In genomic region chr9:79053613-79054012, GRCh38 we compare ENCODE assay signal across 19 cellular contexts.
DNase-seq lines count a peak whose midpoint lies in the region; ATAC-seq, FAIRE-seq and TF ChIP-seq lines count a peak whose summit lies in the region.
"Had no signal": no experiment of that assay in that cellular context is flagged by ENCODE, and none has a peak within 500 bp of the region (broad histone marks: within the 10 kb centered on the region; RNA-seq: fewer than 3 reads in every experiment).

No MANE protein-coding gene starts in this region.

- no peaks in the 10 kb centered on the region for H3K9me3 Mint-ChIP-seq in activated T-helper 17 cell treated with anti-CD3 and anti-CD28 coated beads, Interleukin-2, amount 50 U/mL, for 72 hours
- H3K9me3 Mint-ChIP-seq: neural crest cell had no signal

- H3K27ac Mint-ChIP-seq in activated T-helper 17 cell treated with anti-CD3 and anti-CD28 coated beads, Interleukin-2, amount 50 U/mL, for 72 hours: no peak overlapping the region
- H3K27ac Mint-ChIP-seq: activated CD8-positive, alpha-beta memory T cell treated with anti-CD3 and anti-CD28 coated beads, Interleukin-2, amount 10 ng/mL, durations not matched to agents 7 days and 5 days; B cell had no signal

- no peak overlapping the region for H3K4me3 Mint-ChIP-seq in activated T-helper 17 cell treated with anti-CD3 and anti-CD28 coated beads, Interleukin-2, amount 50 U/mL, for 72 hours
- H3K4me3 Mint-ChIP-seq: activated CD8-positive, alpha-beta memory T cell treated with anti-CD3 and anti-CD28 coated beads, Interleukin-2, amount 10 ng/mL, durations not matched to agents 7 days and 5 days; B cell; neural crest cell had no signal

- TF ChIP-seq CTCF in colonic mucosa (IDR thresholded peaks at IDR 0.05): no peak

- no peaks in the 10 kb centered on the region for H3K4me1 Mint-ChIP-seq in activated T-helper 17 cell treated with anti-CD3 and anti-CD28 coated beads, Interleukin-2, amount 50 U/mL, for 72 hours
- H3K4me1 Mint-ChIP-seq: activated CD8-positive, alpha-beta memory T cell treated with anti-CD3 and anti-CD28 coated beads, Interleukin-2, amount 10 ng/mL, durations not matched to agents 7 days and 5 days; B cell had no signal

- no peaks in the 10 kb centered on the region for H3K36me3 ChIP-seq in colonic mucosa
- H3K36me3 ChIP-seq: transverse colon had no signal

- no peak overlapping the region for H3K27ac ChIP-seq in epithelial cell of prostate
- no peak overlapping the region for H3K27ac ChIP-seq in colonic mucosa
- H3K27ac ChIP-seq: transverse colon had no signal

- DNase-seq in GM12892 (ENCODE audit: insufficient read length) (no peak), NCI-H2171 (lab: John Stamatoyannopoulos, UW) (peak; percentile 34), epithelial cell of prostate (ENCODE audit: low read depth, low spot score) (peak; percentile 34), colonic mucosa (no peak)
- DNase-seq in activated effector memory CD4-positive, alpha-beta T cell treated with Interleukin-2 at 50 U/mL for 16 hours: no peak
- DNase-seq: activated CD8-positive, alpha-beta memory T cell treated with anti-CD3 and anti-CD28 coated beads, Interleukin-2, amount 10 ng/mL, durations not matched to agents 7 days and 5 days; activated gamma-delta T cell; left cardiac atrium; NCI-H1092; NCI-H524; stimulated activated CD4-positive, alpha-beta T cell treated with anti-CD3 and anti-CD28 coated beads, Interleukin-12 subunit alpha, Interleukin-12 subunit beta, amount 100 ng/mL, for 4 hours; stimulated activated naive CD4-positive, alpha-beta T cell; T-helper 9 cell; transverse colon had no signal

- H3K4me3 ChIP-seq in colonic mucosa: no peak overlapping the region
- H3K4me3 ChIP-seq: transverse colon had no signal

- H3K27me3 Mint-ChIP-seq in activated T-helper 17 cell treated with anti-CD3 and anti-CD28 coated beads, Interleukin-2, amount 50 U/mL, for 72 hours: no peaks in the 10 kb centered on the region
- H3K27me3 Mint-ChIP-seq: activated CD8-positive, alpha-beta memory T cell treated with anti-CD3 and anti-CD28 coated beads, Interleukin-2, amount 10 ng/mL, durations not matched to agents 7 days and 5 days; B cell had no signal

- no peak overlapping the region for H3K9ac ChIP-seq in colonic mucosa (ENCODE audit: low read depth in 2 of 2, low read length in 2 of 2)

- H3K36me3 Mint-ChIP-seq in activated T-helper 17 cell treated with anti-CD3 and anti-CD28 coated beads, Interleukin-2, amount 50 U/mL, for 72 hours (ENCODE audit: low read depth): no peaks in the 10 kb centered on the region
- H3K36me3 Mint-ChIP-seq: activated CD8-positive, alpha-beta memory T cell treated with anti-CD3 and anti-CD28 coated beads, Interleukin-2, amount 10 ng/mL, durations not matched to agents 7 days and 5 days had no signal

- peak; percentile 33 for FAIRE-seq in GM12892 (lab: Jason Lieb, UNC)

- H3K4me1 ChIP-seq in colonic mucosa: no peaks in the 10 kb centered on the region
- H3K4me1 ChIP-seq: transverse colon had no signal

- no peak for TF ChIP-seq POLR2A in GM12892 (IDR thresholded peaks at IDR 0.05; ENCODE audit: low read depth, low read length)

- H3K27me3 ChIP-seq in colonic mucosa: no peaks in the 10 kb centered on the region
- H3K27me3 ChIP-seq: transverse colon had no signal

- ATAC-seq in HG02610 (IDR thresholded peaks at IDR 0.05; ENCODE audit: unreplicated experiment) (peak; percentile 58), GM18511 (IDR thresholded peaks at IDR 0.05; ENCODE audit: unreplicated experiment) (no peak)
- ATAC-seq in activated T-helper 17 cell treated with anti-CD3 and anti-CD28 coated beads, Interleukin-2, amount 50 U/mL, for 72 hours (replicated peaks): no peak
- ATAC-seq: activated CD8-positive, alpha-beta memory T cell treated with anti-CD3 and anti-CD28 coated beads, Interleukin-2, amount 10 ng/mL, durations not matched to agents 7 days and 5 days; left cardiac atrium had no signal

- no peaks in the 10 kb centered on the region for H3K9me3 ChIP-seq in colonic mucosa
- H3K9me3 ChIP-seq: transverse colon had no signal

- intact Hi-C loops in colonic mucosa (cut with DNase I): no loop called here

Comparison
In these comparisons a context has a peak if more than half of its experiments do, and no peak if none do; other contexts are left out.
1. DNase-seq: peak in NCI-H2171 (single experiment) and epithelial cell of prostate (single experiment); none in GM12892 (single experiment), activated effector memory CD4-positive, alpha-beta T cell treated with Interleukin-2 at 50 U/mL for 16 hours (single experiment) and colonic mucosa (single experiment).